Comparison of ENCODE assay signal across 11 cellular contexts in the genomic region with DNA sequence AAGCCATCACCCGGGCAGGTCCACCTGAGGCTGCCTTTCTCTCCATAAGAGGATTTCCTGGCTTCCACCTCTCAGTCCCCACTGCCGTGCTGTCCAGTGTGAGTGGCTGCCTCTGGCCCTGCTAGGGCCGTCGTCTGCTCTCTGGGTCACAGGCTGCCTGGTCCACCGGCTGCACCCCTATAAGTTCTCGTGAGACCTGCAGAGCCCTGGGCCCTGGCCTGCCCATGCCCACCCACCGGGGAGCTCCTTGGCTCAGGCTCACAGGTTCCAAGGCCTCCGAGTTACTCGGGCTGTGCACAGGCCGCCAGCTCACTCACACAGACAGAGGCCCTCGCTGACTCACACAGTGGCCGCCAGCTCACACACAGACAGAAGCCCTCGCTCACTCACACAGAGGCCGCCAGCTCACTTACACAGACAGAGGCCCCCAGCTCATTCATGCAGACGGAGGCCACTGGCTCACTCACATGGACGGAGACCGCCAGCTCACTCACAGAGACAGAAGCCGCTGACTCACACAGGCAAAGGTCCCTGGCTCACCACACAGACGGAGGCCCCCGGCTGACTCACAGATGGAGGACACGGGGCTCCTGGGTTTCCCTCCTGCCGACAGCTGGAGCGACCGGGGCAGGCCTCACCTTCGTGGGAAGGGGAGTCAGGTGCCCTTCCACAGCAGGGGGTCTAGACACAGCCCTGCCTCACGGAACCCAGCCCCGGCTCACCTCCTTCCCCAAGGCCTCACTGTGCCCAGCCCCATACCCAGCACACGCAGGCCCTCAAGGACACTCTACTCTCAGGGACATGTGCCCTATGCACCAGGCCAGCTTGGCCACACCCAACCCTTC.
DNase-seq lines count a peak whose midpoint lies in the region; ATAC-seq and TF ChIP-seq lines count a peak whose summit lies in the region.
"Had no signal": no experiment of that assay in that cellular context is flagged by ENCODE, and none has a peak within 500 bp of the region (broad histone marks: within the 10 kb centered on the region; RNA-seq: fewer than 3 reads in every experiment).

No MANE protein-coding gene starts in this region.

- H3K9me3 ChIP-seq in HCT116 (ENCODE audit: control insufficient read depth in 1 of 2, insufficient read depth in 1 of 2, low read depth in 1 of 2, low read length in 2 of 2) (no peaks in the 10 kb centered on the region), adrenal gland (replicated peaks in 1 of 3) (no peaks in the 10 kb centered on the region), mesodermal cell (ENCODE audit: control insufficient read depth, low read length) (no peaks in the 10 kb centered on the region)

- H3K27ac Mint-ChIP-seq in activated CD4-positive, alpha-beta memory T cell treated with anti-CD3 and anti-CD28 coated beads for 36 hours = no peak overlapping the region
- H3K27ac Mint-ChIP-seq: HFFc6; naive thymus-derived CD4-positive, alpha-beta T cell; stimulated activated naive CD8-positive, alpha-beta T cell treated with anti-CD3 and anti-CD28 coated beads, Interleukin-15, Interleukin-2, amounts not matched to agents 100 ng/mL and 50 ng/mL, for 24 hours had no signal

- no peak overlapping the region for H2AFZ ChIP-seq in HCT116 (ENCODE audit: low read depth, low read length, poor library complexity, severe bottlenecking)

- RAD21 ChIA-PET in HCT116 (lab: Charles Lee; ENCODE audit: low non-redundant PET in 1 of 2, low total read pairs in 2 of 2, uncharacterized antibody in 2 of 2, unreplicated experiment in 2 of 2) = no interaction called here

- intact Hi-C loops in HCT116 (cut with micrococcal nuclease) (no loop called here), adrenal gland (cut with DNase I) (no loop called here)
- intact Hi-C loops in activated CD4-positive, alpha-beta memory T cell treated with anti-CD3 and anti-CD28 coated beads for 36 hours (cut with micrococcal nuclease) = no loop called here

- no TSS peak for BruUV-seq in HCT116 (replicated peaks; lab: Mats Ljungman, UMichigan)

- H3K27me3 ChIP-seq in HCT116 (ENCODE audit: insufficient read depth, low read length) = no peaks in the 10 kb centered on the region; the same call in 1 of the 2 replicates
- H3K27me3 ChIP-seq in adrenal gland = no peaks in the 10 kb centered on the region

- H3K36me3 ChIP-seq in HCT116 (ENCODE audit: control insufficient read depth in 1 of 2, insufficient read depth in 2 of 2, low read length in 2 of 2) = no peaks in the 10 kb centered on the region
- H3K36me3 ChIP-seq in adrenal gland (replicated peaks in 1 of 2) = no peaks in the 10 kb centered on the region
- no peaks in the 10 kb centered on the region for H3K36me3 ChIP-seq in mesodermal cell (ENCODE audit: control insufficient read depth, insufficient read depth, low read length)

- H3K36me3 Mint-ChIP-seq in activated CD4-positive, alpha-beta memory T cell treated with anti-CD3 and anti-CD28 coated beads for 36 hours = no peaks in the 10 kb centered on the region

- H3K4me2 ChIP-seq in HCT116 (ENCODE audit: low read length) = peak overlapping the region; percentile 30

- H3K27ac ChIP-seq in HCT116 (ENCODE audit: low read depth, low read length) = no peak overlapping the region
- peak overlapping the region in 4 of 5 donors; percentile 29 to 88 (median 83) for H3K27ac ChIP-seq in adrenal gland
- peak overlapping the region; percentile 10 for H3K27ac ChIP-seq in mesodermal cell (ENCODE audit: low read depth, low read length, severe bottlenecking)

- no peaks in the 10 kb centered on the region for H3K4me1 Mint-ChIP-seq in activated CD4-positive, alpha-beta memory T cell treated with anti-CD3 and anti-CD28 coated beads for 36 hours (ENCODE audit: low read depth)
- H3K4me1 Mint-ChIP-seq: naive thymus-derived CD4-positive, alpha-beta T cell had no signal

- H3K4me3 Mint-ChIP-seq in activated CD4-positive, alpha-beta memory T cell treated with anti-CD3 and anti-CD28 coated beads for 36 hours = no peak overlapping the region
- H3K4me3 Mint-ChIP-seq: HFFc6; naive thymus-derived CD4-positive, alpha-beta T cell; stimulated activated naive CD8-positive, alpha-beta T cell treated with anti-CD3 and anti-CD28 coated beads, Interleukin-15, Interleukin-2, amounts not matched to agents 100 ng/mL and 50 ng/mL, for 24 hours had no signal

- no peaks in the 10 kb centered on the region for H3K79me2 ChIP-seq in HCT116 (ENCODE audit: insufficient read depth, low read length)

- TF ChIP-seq CTCF in HCT116 (IDR thresholded peaks at IDR 0.05 in 2 of 3, conservative IDR thresholded peaks at IDR 0.05 in 1 of 3; ENCODE audit: borderline replicate concordance in 1 of 3, insufficient read depth in 1 of 3, low read depth in 2 of 3, low read length in 2 of 3) = no peak
- no peak for TF ChIP-seq CTCF in adrenal gland (IDR thresholded peaks at IDR 0.05)

- peaks cover 4% of the 10 kb centered on the region for H3K9me3 Mint-ChIP-seq in activated CD4-positive, alpha-beta memory T cell treated with anti-CD3 and anti-CD28 coated beads for 36 hours

- H3K4me3 ChIP-seq in HCT116 (replicated peaks in 1 of 2; ENCODE audit: low read depth in 1 of 2, low read length in 2 of 2) (no peak overlapping the region), adrenal gland (no peak overlapping the region), mesodermal cell (ENCODE audit: extremely low read depth, insufficient read depth, low read length, poor library complexity, severe bottlenecking) (no peak overlapping the region)

- peaks cover 0 to 8% of the 10 kb centered on the region in 2 experiments; a peak in 2 of 4 replicates for H3K4me1 ChIP-seq in HCT116 (ENCODE audit: control insufficient read depth in 1 of 2, insufficient read depth in 2 of 2, low read length in 2 of 2)
- peaks cover 0 to 20% of the 10 kb centered on the region in 2 donors for H3K4me1 ChIP-seq in adrenal gland (replicated peaks in 1 of 2)
- peaks cover 6% of the 10 kb centered on the region for H3K4me1 ChIP-seq in mesodermal cell (ENCODE audit: control insufficient read depth, insufficient read depth, low read length, poor library complexity, severe bottlenecking)

- peaks cover 2% of the 10 kb centered on the region for H3K27me3 Mint-ChIP-seq in activated CD4-positive, alpha-beta memory T cell treated with anti-CD3 and anti-CD28 coated beads for 36 hours
- H3K27me3 Mint-ChIP-seq: naive thymus-derived CD4-positive, alpha-beta T cell; stimulated activated naive CD8-positive, alpha-beta T cell treated with anti-CD3 and anti-CD28 coated beads, Interleukin-15, Interleukin-2, amounts not matched to agents 100 ng/mL and 50 ng/mL, for 24 hours had no signal

- POLR2A ChIA-PET in HCT116 (lab: Charles Lee) = no interaction called here
- POLR2A ChIA-PET in activated CD4-positive, alpha-beta memory T cell treated with anti-CD3 and anti-CD28 coated beads for 36 hours (lab: Charles Lee) = no interaction called here

- TF ChIP-seq RAD21 in HCT116 (IDR thresholded peaks at IDR 0.05; ENCODE audit: low read depth) = no peak

- CTCF ChIA-PET in HCT116 (lab: Charles Lee) = no interaction called here
- CTCF ChIA-PET in activated CD4-positive, alpha-beta memory T cell treated with anti-CD3 and anti-CD28 coated beads for 36 hours (lab: Charles Lee) = no interaction called here

- peak; percentile 54 for DNase-seq in 8988T
- peak; percentile 16 for DNase-seq in HCT116 (ENCODE audit: low read depth, low spot score)
- DNase-seq in adrenal gland = peak; percentile 85 to 98 (median 94)
- no peak for DNase-seq in activated CD4-positive, alpha-beta memory T cell treated with anti-CD3 and anti-CD28 coated beads for 36 hours
- DNase-seq in NCI-H524 (lab: John Stamatoyannopoulos, UW) = no peak
- DNase-seq: HFFc6; naive thymus-derived CD4-positive, alpha-beta T cell had no signal

- H3K9me2 ChIP-seq in HCT116 (ENCODE audit: insufficient read depth) = no peaks in the 10 kb centered on the region

- no peak for TF ChIP-seq POLR2A in HCT116 (IDR thresholded peaks at IDR 0.05; ENCODE audit: borderline replicate concordance, extremely low read depth, insufficient read depth, insufficient read length)
- TF ChIP-seq POLR2A in adrenal gland (IDR thresholded peaks at IDR 0.05) = peak in 1 of 2 donors; percentile 66

- H4K20me1 ChIP-seq in HCT116 (ENCODE audit: insufficient read depth) = no peaks in the 10 kb centered on the region

- peak; percentile 76 for ATAC-seq in HCT116
- no peak for ATAC-seq in GM19463 (IDR thresholded peaks at IDR 0.05; ENCODE audit: unreplicated experiment)
- ATAC-seq in GM18861 (IDR thresholded peaks at IDR 0.05; ENCODE audit: unreplicated experiment) = no peak

- H3K9ac ChIP-seq in HCT116 (ENCODE audit: low read length) = no peak overlapping the region

- 41 to 64% (median 49%) methylated on average over 4 to 28 of the region's 28 CpGs for WGBS in adrenal gland, 4 donors
- WGBS in mesodermal cell (ENCODE audit: insufficient coverage in 2 of 2), 2 experiments = 81 to 85% methylated on average over 14 to 26 of the region's 28 CpGs

TF ChIP-seq in HCT116, 20 proteins besides CTCF, POLR2A, EP300 and RAD21:
- TF ChIP-seq EZH2phosphoT487 (IDR thresholded peaks at IDR 0.05; ENCODE audit: borderline replicate concordance) (no peak), JUND (IDR thresholded peaks at IDR 0.05) (peak; percentile 29; the same call in 1 of the 2 replicates), EGR1 (IDR thresholded peaks at IDR 0.05; ENCODE audit: low read depth) (no peak), ZFX (IDR thresholded peaks at IDR 0.05) (no peak), FOSL1 (IDR thresholded peaks at IDR 0.05; ENCODE audit: low read depth) (peak; percentile 22; the same call in 1 of the 2 replicates), SRF (IDR thresholded peaks at IDR 0.05; ENCODE audit: low read depth) (no peak)
- TF ChIP-seq, protein P1, sequence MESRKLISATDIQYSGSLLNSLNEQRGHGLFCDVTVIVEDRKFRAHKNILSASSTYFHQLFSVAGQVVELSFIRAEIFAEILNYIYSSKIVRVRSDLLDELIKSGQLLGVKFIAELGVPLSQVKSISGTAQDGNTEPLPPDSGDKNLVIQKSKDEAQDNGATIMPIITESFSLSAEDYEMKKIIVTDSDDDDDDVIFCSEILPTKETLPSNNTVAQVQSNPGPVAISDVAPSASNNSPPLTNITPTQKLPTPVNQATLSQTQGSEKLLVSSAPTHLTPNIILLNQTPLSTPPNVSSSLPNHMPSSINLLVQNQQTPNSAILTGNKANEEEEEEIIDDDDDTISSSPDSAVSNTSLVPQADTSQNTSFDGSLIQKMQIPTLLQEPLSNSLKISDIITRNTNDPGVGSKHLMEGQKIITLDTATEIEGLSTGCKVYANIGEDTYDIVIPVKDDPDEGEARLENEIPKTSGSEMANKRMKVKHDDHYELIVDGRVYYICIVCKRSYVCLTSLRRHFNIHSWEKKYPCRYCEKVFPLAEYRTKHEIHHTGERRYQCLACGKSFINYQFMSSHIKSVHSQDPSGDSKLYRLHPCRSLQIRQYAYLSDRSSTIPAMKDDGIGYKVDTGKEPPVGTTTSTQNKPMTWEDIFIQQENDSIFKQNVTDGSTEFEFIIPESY (IDR thresholded peaks at IDR 0.05; ENCODE audit: extremely low read depth, insufficient replicate concordance, low read length) = no peak

Comparison
In these comparisons a context has a peak if more than half of its experiments do, and no peak if none do; other contexts are left out.
1. DNase-seq: peak in 8988T (single experiment), HCT116 (single experiment) and adrenal gland (7 of 7); none in activated CD4-positive, alpha-beta memory T cell treated with anti-CD3 and anti-CD28 coated beads for 36 hours (single experiment) and NCI-H524 (0 of 2).